20 cellular contexts compared by ENCODE assay signal in genomic region chr2:110773470-110773921, GRCh38. TPM values are rescaled to one million over a fixed set of nuclear protein-coding genes. Genes with fewer than 3 reads are reported as not detected.
DNase-seq lines count a peak whose midpoint lies in the region; ATAC-seq, FAIRE-seq and TF ChIP-seq lines count a peak whose summit lies in the region.
"Had no signal": no experiment of that assay in that cellular context is flagged by ENCODE, and none has a peak within 500 bp of the region (broad histone marks: within the 10 kb centered on the region; RNA-seq: fewer than 3 reads in every experiment).

No MANE protein-coding gene starts in this region.

- H3K18ac ChIP-seq in H1 (ENCODE audit: extremely low read depth, low read length) = peak overlapping the region; percentile 95

- H3K4me3 ChIP-seq in MG63 (no peak overlapping the region), H1 (ENCODE audit: extremely low read depth in 1 of 4, insufficient read depth in 2 of 4, low read depth in 3 of 4, low read length in 4 of 4) (no peak overlapping the region), HepG2 (replicated peaks in 1 of 3; ENCODE audit: insufficient read depth in 1 of 3, low read depth in 2 of 3, low read length in 3 of 3) (no peak overlapping the region), gastrocnemius medialis (no peak overlapping the region)

- H3K27ac ChIP-seq in H1 (ENCODE audit: low read depth, low read length) (peak overlapping the region; percentile 41), HepG2 (ENCODE audit: extremely low read length, insufficient read depth, low read length) (no peak overlapping the region), gastrocnemius medialis (peak overlapping the region; percentile 78 to 88 (median 86))

- H3K36me3 ChIP-seq in MG63 = no peaks in the 10 kb centered on the region
- no peaks in the 10 kb centered on the region; a peak in 1 of 8 replicates for H3K36me3 ChIP-seq in H1 (ENCODE audit: control insufficient read depth in 2 of 4, insufficient read depth in 4 of 4, low read length in 3 of 4)
- no peaks in the 10 kb centered on the region for H3K36me3 ChIP-seq in HepG2 (replicated peaks in 1 of 2; ENCODE audit: control insufficient read depth in 1 of 2, insufficient read depth in 2 of 2, low read length in 2 of 2)
- H3K36me3 ChIP-seq in gastrocnemius medialis = no peaks in the 10 kb centered on the region

- no peak overlapping the region; a peak in 1 of 4 replicates for H3K4me2 ChIP-seq in H1 (ENCODE audit: insufficient read depth in 1 of 2, low read depth in 2 of 2, low read length in 2 of 2)
- H3K4me2 ChIP-seq in HepG2 (ENCODE audit: low read depth, low read length) = no peak overlapping the region

- no peak overlapping the region for H2AFZ ChIP-seq in H1 (ENCODE audit: low read length)
- no peak overlapping the region for H2AFZ ChIP-seq in HepG2 (ENCODE audit: low read length)

- no peak overlapping the region for H3K23ac ChIP-seq in H1 (ENCODE audit: insufficient read length)

- H2BK20ac ChIP-seq in H1 (ENCODE audit: low read length) = no peak overlapping the region

- 86% methylated on average over 6 of the region's 6 CpGs; no CpG with 5 or more reads in 1 of the 2 experiments for WGBS in H1 (ENCODE audit: extremely low coverage in 1 of 2, insufficient coverage in 1 of 2, insufficient read length in 1 of 2, insufficient replicate concordance in 2 of 2, low coverage in 1 of 2, low lambda C conversion rate in 2 of 2, missing lambda C conversion rate in 1 of 2), 2 experiments
- 0% methylated on average over 6 of the region's 6 CpGs for WGBS in HepG2 (ENCODE audit: low lambda C conversion rate)

- H3K14ac ChIP-seq in H1 (ENCODE audit: insufficient read length) = no peak overlapping the region

- H2AK5ac ChIP-seq in H1 (ENCODE audit: low read depth, low read length) = no peak overlapping the region; the same call in 1 of the 2 replicates

- FAIRE-seq in H1 (lab: Jason Lieb, UNC) (no peak), HepG2 (lab: Jason Lieb, UNC) (no peak)
- FAIRE-seq: RCC 7860 had no signal

- no peak overlapping the region for H2BK120ac ChIP-seq in H1 (replicated peaks; ENCODE audit: low read depth, low read length)

- no peak for TF ChIP-seq POLR2A in H1 (IDR thresholded peaks at IDR 0.05; ENCODE audit: control extremely low read depth in 1 of 2, low read depth in 2 of 2, low read length in 2 of 2)
- TF ChIP-seq POLR2A in HepG2 (IDR thresholded peaks at IDR 0.05; ENCODE audit: insufficient read depth in 1 of 2, low read depth in 2 of 2, low read length in 2 of 2) = no peak
- no peak for TF ChIP-seq POLR2A in gastrocnemius medialis (IDR thresholded peaks at IDR 0.05)

- in situ Hi-C loops in HepG2 (cut with HindIII; ENCODE audit: extremely low pct_ligation_motif_present, low pct_unique_long_range_greater_than_20kb) (no loop called here), gastrocnemius medialis (cut with MboI; ENCODE audit: low sequenced_read_pairs in 4 of 4) (no loop called here)

- peaks cover 18 to 33% (median 24%) of the 10 kb centered on the region in 4 experiments for H3K4me1 ChIP-seq in H1 (replicated peaks in 1 of 4; ENCODE audit: control insufficient read depth in 3 of 4, insufficient read depth in 4 of 4, low read length in 3 of 4)
- H3K4me1 ChIP-seq in HepG2 (ENCODE audit: insufficient read depth, low read length) = peaks cover 15% of the 10 kb centered on the region
- H3K4me1 ChIP-seq in gastrocnemius medialis = peaks cover 47 to 50% of the 10 kb centered on the region in 2 donors

- DNase-seq in MG63 (peak; percentile 99), H1 (ENCODE audit: low read depth in 1 of 2, low spot score in 2 of 2) (no peak), HepG2 (ENCODE audit: low spot score) (peak; percentile 17), gastrocnemius medialis (peak; percentile 93 to 94), HPDE6-E6E7 (ENCODE audit: extremely low spot score) (no peak), NCI-H1417 (lab: John Stamatoyannopoulos, UW) (no peak)
- no peak for DNase-seq in activated CD4-positive, alpha-beta T cell treated with anti-CD3 and anti-CD28 coated beads for 1 hour
- DNase-seq: activated CD8-positive, alpha-beta T cell treated with anti-CD3 and anti-CD28 coated beads for 36 hours; amniotic stem cell; EL; erythroblast; MM.1S; naive thymus-derived CD4-positive, alpha-beta T cell; NCI-H82; stimulated activated CD4-positive, alpha-beta T cell treated with anti-CD3 and anti-CD28 coated beads, Interleukin-4, amount 100 ng/mL, for 4 hours; SW 1271; trophoblast cell had no signal

- POLR2A ChIA-PET in H1 (lab: Charles Lee; ENCODE audit: partially characterized antibody) (interaction anchor here (1.3 to 1.7 kb wide), 4 partner anchors 10 to 86 kb away, joined by 3 to 6 read pairs (median 4); partner anchors contain the start of gene ACOXL), HepG2 (lab: Yijun Ruan, JAX) (no interaction called here)

- 0 out of 2 replicates have a peak overlapping the region, but pooled peaks have one; percentile 18 for H2BK12ac ChIP-seq in H1 (ENCODE audit: low read depth, low read length)

- H4K91ac ChIP-seq in H1 (replicated peaks; ENCODE audit: insufficient read length, low read length) = no peak overlapping the region

- H3K9me3 ChIP-seq in MG63 = no peaks in the 10 kb centered on the region; the same call in 1 of the 2 replicates
- no peaks in the 10 kb centered on the region for H3K9me3 ChIP-seq in H1 (ENCODE audit: insufficient read depth in 2 of 2, low read depth in 1 of 2, low read length in 1 of 2)
- H3K9me3 ChIP-seq in HepG2 (ENCODE audit: low read length) = no peaks in the 10 kb centered on the region
- H3K9me3 ChIP-seq in gastrocnemius medialis = no peaks in the 10 kb centered on the region

- H3K4ac ChIP-seq in H1 (replicated peaks; ENCODE audit: insufficient read length, low read depth, low read length) = no peak overlapping the region

- H4K20me1 ChIP-seq in H1 (replicated peaks in 1 of 2; ENCODE audit: control insufficient read depth in 1 of 2, insufficient read depth in 2 of 2, low read length in 2 of 2) (peaks cover 1 to 4% of the 10 kb centered on the region in 2 experiments), HepG2 (ENCODE audit: insufficient read depth, low read length) (no peaks in the 10 kb centered on the region; the same call in 1 of the 2 replicates)

- no TSS peak for BruUV-seq in HepG2 (replicated peaks; lab: Mats Ljungman, UMichigan)

- TF ChIP-seq EP300 in H1 (IDR thresholded peaks at IDR 0.05; ENCODE audit: borderline replicate concordance in 1 of 2, low read depth in 2 of 2, low read length in 2 of 2) = no peak
- TF ChIP-seq EP300 in HepG2 (IDR thresholded peaks at IDR 0.05; ENCODE audit: low read depth in 2 of 2, low read length in 2 of 2) = no peak
- TF ChIP-seq EP300 in HepG2 (CRISPR knock-in tag; IDR thresholded peaks at IDR 0.05; ENCODE audit: borderline replicate concordance) = no peak

- peaks cover 0 to 8% of the 10 kb centered on the region in 2 experiments; a peak in 1 of 4 replicates for H3K79me2 ChIP-seq in H1 (ENCODE audit: control insufficient read depth in 1 of 2, insufficient read depth in 2 of 2, low read length in 2 of 2)
- H3K79me2 ChIP-seq in HepG2 (ENCODE audit: insufficient read depth, low read length) = no peaks in the 10 kb centered on the region

- H3K23me2 ChIP-seq in H1 (ENCODE audit: low read depth, low read length) = peaks cover 5% of the 10 kb centered on the region; the same call in 1 of the 2 replicates

- 0 out of 7 replicates have a peak overlapping the region, but pooled peaks of 1 of the 4 experiments have one; percentile 5 for H3K9ac ChIP-seq in H1 (replicated peaks in 1 of 4; ENCODE audit: extremely low read depth in 1 of 4, low read depth in 3 of 4, low read length in 3 of 4)
- H3K9ac ChIP-seq in HepG2 (ENCODE audit: insufficient read depth, low read depth, low read length) = no peak overlapping the region

- H2BK15ac ChIP-seq in H1 (ENCODE audit: low read length) = 0 out of 2 replicates have a peak overlapping the region, but pooled peaks have one; percentile 85

- TF ChIP-seq RAD21 in H1 (IDR thresholded peaks at IDR 0.05 in 1 of 2, conservative IDR thresholded peaks at IDR 0.05 in 1 of 2; ENCODE audit: low read depth in 2 of 2, low read length in 2 of 2) = no peak
- no peak for TF ChIP-seq RAD21 in HepG2 (CRISPR knock-in tag; IDR thresholded peaks at IDR 0.05)

- intact Hi-C loops in HepG2 (cut with micrococcal nuclease; ENCODE audit: unreplicated experiment) = no loop called here
- intact Hi-C loops in gastrocnemius medialis (cut with DNase I; ENCODE audit: low total_unique reads) = loop anchor here (5.0 to 10.0 kb wide), 2 partner anchors 221 to 924 kb away; no protein-coding TSS in a partner anchor

- H3K27me3 ChIP-seq in MG63 (no peaks in the 10 kb centered on the region; the same call in 1 of the 2 replicates), H1 (replicated peaks in 1 of 4; ENCODE audit: control insufficient read depth in 3 of 4, extremely low read depth in 1 of 4, insufficient read depth in 3 of 4, low read length in 3 of 4) (no peaks in the 10 kb centered on the region), HepG2 (ENCODE audit: control insufficient read depth in 1 of 2, insufficient read depth in 2 of 2, low read length in 2 of 2) (peaks cover 0 to 49% of the 10 kb centered on the region in 2 experiments; a peak in 3 of 5 replicates), gastrocnemius medialis (no peaks in the 10 kb centered on the region)

- H4K5ac ChIP-seq in H1 (ENCODE audit: insufficient read length, low read depth, low read length) = no peak overlapping the region

- peaks cover 5% of the 10 kb centered on the region for H3K79me1 ChIP-seq in H1 (ENCODE audit: low read depth, low read length)

- no peak overlapping the region for H4K8ac ChIP-seq in H1 (ENCODE audit: extremely low read depth, insufficient read depth, low read length)

- H3K56ac ChIP-seq in H1 (replicated peaks; ENCODE audit: insufficient read length, low read depth, low read length) = no peak overlapping the region

- TF ChIP-seq CTCF in H1 (IDR thresholded peaks at IDR 0.05; ENCODE audit: control extremely low read depth in 1 of 3, insufficient read depth in 1 of 3, low read depth in 1 of 3, low read length in 3 of 3) (no peak), HepG2 (CRISPR knock-in tag; IDR thresholded peaks at IDR 0.05) (no peak), gastrocnemius medialis (IDR thresholded peaks at IDR 0.05 in 4 of 5, conservative IDR thresholded peaks at IDR 0.05 in 1 of 5) (no peak)

- CTCF ChIA-PET in H1 (lab: Charles Lee; ENCODE audit: partially characterized antibody) (interaction anchor here (1.1 to 4.5 kb wide), 6 partner anchors 8 to 39 kb away, joined by 3 to 22 read pairs (median 4); no protein-coding TSS in a partner anchor), HepG2 (lab: Yijun Ruan, JAX; ENCODE audit: low intra/inter-chr PET ratio, low total read pairs) (no interaction called here)

- peak; percentile 68 for ATAC-seq in HepG2
- ATAC-seq in gastrocnemius medialis = peak; percentile 63 to 67
- ATAC-seq in HG02571 (IDR thresholded peaks at IDR 0.05; ENCODE audit: unreplicated experiment) = no peak
- ATAC-seq: activated CD8-positive, alpha-beta T cell treated with anti-CD3 and anti-CD28 coated beads for 36 hours; naive thymus-derived CD4-positive, alpha-beta T cell had no signal

- H2BK5ac ChIP-seq in H1 (ENCODE audit: low read depth, low read length) = no peak overlapping the region; the same call in 1 of the 2 replicates

RNA-seq across cellular contexts. Expression of gene ACOXL, which starts 41.1 kb away (rescaled TPM):
- not detected in 2 replicates for total RNA-seq in MG63 (2014; rRNA removed; shearing (Covaris generic); ENCODE audit: low replicate concordance)
- 20.6 and 20.8 TPM in 2 replicates for total RNA-seq in H1 (2021; fragmentation: NEBNext Ultra II Directional; extraction: Animal tissue kit (Norgen Biotek cat#: 25700))
- polyA plus RNA-seq in H1 (2011; rRNA removed) (11.4 and 13.6 TPM in 2 replicates), HepG2 (2011; rRNA removed) (not detected in 2 replicates)
- 18.2 TPM for polyA plus RNA-seq in H1 (2011; cell fraction: cytosol; rRNA removed)
- 17.3 TPM for polyA plus RNA-seq in H1 (2011; cell fraction: nucleus; rRNA removed)
- 16.1 to 22.6 TPM (median 18.9 TPM) in 4 replicates for polyA plus RNA-seq in H1 (2012, experiment 1 of 2)
- 8.3 TPM for polyA plus RNA-seq in H1 (2012, experiment 2 of 2)
- polyA plus RNA-seq in H1 (2013, experiment 1 of 2) = 4.6 TPM
- polyA plus RNA-seq in H1 (2013, experiment 2 of 2) = 4.5 TPM
- 20.9 and 23.8 TPM in 2 replicates for polyA minus RNA-seq in H1 (2011; rRNA and poly(A)+ RNA removed)
- polyA minus RNA-seq in H1 (2011; cell fraction: cytosol; rRNA and poly(A)+ RNA removed) = 9.3 TPM
- polyA minus RNA-seq in H1 (2011; cell fraction: nucleus; rRNA and poly(A)+ RNA removed) = 54.1 TPM
- total RNA-seq in HepG2 (2016; rRNA removed; fragmentation: Illumina TruSeq; extraction: Trizol) (not detected in 2 replicates), gastrocnemius medialis (not detected)
- not detected in 2 replicates for total RNA-seq in HepG2 (2016; cell fraction: cytosol; rRNA removed; fragmentation: Illumina TruSeq; extraction: Trizol; ENCODE audit: low read depth)
- not detected in 2 replicates for total RNA-seq in HepG2 (2016; cell fraction: insoluble cytoplasmic fraction; rRNA removed; fragmentation: Illumina TruSeq; extraction: Trizol)
- total RNA-seq in HepG2 (2016; cell fraction: membrane; rRNA removed; fragmentation: Illumina TruSeq; extraction: Trizol) = not detected in 2 replicates
- total RNA-seq in HepG2 (2016; cell fraction: nucleus; rRNA removed; fragmentation: Illumina TruSeq; extraction: Trizol) = not detected in 2 replicates
- not detected in 2 replicates for polyA plus RNA-seq in HepG2 (2011; cell fraction: cytosol; rRNA removed)
- polyA plus RNA-seq in HepG2 (2011; cell fraction: nucleus; rRNA removed) = not detected in 2 replicates
- 0.11 TPM in 1 of 2 replicates, not detected in the other for polyA plus RNA-seq in HepG2 (2012)
- polyA plus RNA-seq in HepG2 (2016; cell fraction: cytosol; fragmentation: Illumina TruSeq; extraction: Trizol; ENCODE audit: low read depth) = not detected in 2 replicates
- not detected in 2 replicates for polyA plus RNA-seq in HepG2 (2016; cell fraction: insoluble cytoplasmic fraction; fragmentation: Illumina TruSeq; extraction: Trizol; ENCODE audit: low read depth)
- not detected in 2 replicates for polyA plus RNA-seq in HepG2 (2016; cell fraction: membrane; fragmentation: Illumina TruSeq; extraction: Trizol; ENCODE audit: low read depth)
- not detected in 2 replicates for polyA plus RNA-seq in HepG2 (2016; cell fraction: nucleus; fragmentation: Illumina TruSeq; extraction: Trizol; ENCODE audit: insufficient read depth, low read depth)
- polyA minus RNA-seq in HepG2 (2011; rRNA and poly(A)+ RNA removed; ENCODE audit: low replicate concordance) = not detected in 2 replicates
- polyA minus RNA-seq in HepG2 (2011; cell fraction: cytosol; rRNA and poly(A)+ RNA removed) = not detected in 2 replicates
- not detected in 2 replicates for polyA minus RNA-seq in HepG2 (2011; cell fraction: nucleus; rRNA and poly(A)+ RNA removed)
- total RNA-seq: H4 had no signal
- polyA plus RNA-seq: naive thymus-derived CD4-positive, alpha-beta T cell had no signal

Comparison
In these comparisons a context has a peak if more than half of its experiments do, and no peak if none do; other contexts are left out.
1. DNase-seq: peak in MG63 (single experiment), HepG2 (single experiment) and gastrocnemius medialis (2 of 2); none in H1 (0 of 2), activated CD4-positive, alpha-beta T cell treated with anti-CD3 and anti-CD28 coated beads for 1 hour (single experiment), HPDE6-E6E7 (single experiment) and NCI-H1417 (0 of 3).
2. RNA of gene ACOXL, which starts 41.1 kb away (total RNA-seq): 20.6 to 20.8 TPM in H1; not detected in gastrocnemius medialis, not detected in MG63 and not detected in HepG2; every median in the first group is over 10 times any median in the second.